Comparison of ENCODE assay signal across 1 cellular context in genomic region chr2:108719149-108720044, GRCh38.
TF ChIP-seq lines count a peak whose summit lies in the region.

TSS of gene RANBP2 (plus strand) at chr2:108719482. CDS start at chr2:108719607, 125 bp downstream.

TF ChIP-seq in HepG2, 621 proteins besides CTCF, POLR2A, EP300 and RAD21 (continued from another document and continues in another):
- peak; percentile 84; the same call in 1 of the 2 replicates for TF ChIP-seq ZBTB44 (CRISPR knock-in tag; IDR thresholded peaks at IDR 0.05)
- TF ChIP-seq SIN3A (IDR thresholded peaks at IDR 0.05; ENCODE audit: borderline replicate concordance, low read depth, low read length): peak; percentile 57; the same call in 1 of the 2 replicates
- peak; percentile 86; the same call in 1 of the 2 replicates for TF ChIP-seq REL (CRISPR knock-in tag; conservative IDR thresholded peaks at IDR 0.05)
- peak; percentile 96; the same call in 1 of the 2 replicates for TF ChIP-seq ZNF766 (CRISPR knock-in tag; IDR thresholded peaks at IDR 0.05; ENCODE audit: borderline replicate concordance)
- no peak for TF ChIP-seq MAFF (IDR thresholded peaks at IDR 0.05; ENCODE audit: low read depth, low read length)
- TF ChIP-seq FOXK2 (IDR thresholded peaks at IDR 0.05): no peak
- TF ChIP-seq ZNF674 (CRISPR knock-in tag; IDR thresholded peaks at IDR 0.05; ENCODE audit: low read depth): no peak
- TF ChIP-seq, protein P1, sequence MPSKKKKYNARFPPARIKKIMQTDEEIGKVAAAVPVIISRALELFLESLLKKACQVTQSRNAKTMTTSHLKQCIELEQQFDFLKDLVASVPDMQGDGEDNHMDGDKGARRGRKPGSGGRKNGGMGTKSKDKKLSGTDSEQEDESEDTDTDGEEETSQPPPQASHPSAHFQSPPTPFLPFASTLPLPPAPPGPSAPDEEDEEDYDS (CRISPR knock-in tag; IDR thresholded peaks at IDR 0.05): peak; percentile 89
- TF ChIP-seq ZMAT5 (CRISPR knock-in tag; IDR thresholded peaks at IDR 0.05; ENCODE audit: borderline replicate concordance, low read depth): 0 out of 2 replicates have a peak, but pooled peaks have one; percentile 82
- TF ChIP-seq, protein P2, sequence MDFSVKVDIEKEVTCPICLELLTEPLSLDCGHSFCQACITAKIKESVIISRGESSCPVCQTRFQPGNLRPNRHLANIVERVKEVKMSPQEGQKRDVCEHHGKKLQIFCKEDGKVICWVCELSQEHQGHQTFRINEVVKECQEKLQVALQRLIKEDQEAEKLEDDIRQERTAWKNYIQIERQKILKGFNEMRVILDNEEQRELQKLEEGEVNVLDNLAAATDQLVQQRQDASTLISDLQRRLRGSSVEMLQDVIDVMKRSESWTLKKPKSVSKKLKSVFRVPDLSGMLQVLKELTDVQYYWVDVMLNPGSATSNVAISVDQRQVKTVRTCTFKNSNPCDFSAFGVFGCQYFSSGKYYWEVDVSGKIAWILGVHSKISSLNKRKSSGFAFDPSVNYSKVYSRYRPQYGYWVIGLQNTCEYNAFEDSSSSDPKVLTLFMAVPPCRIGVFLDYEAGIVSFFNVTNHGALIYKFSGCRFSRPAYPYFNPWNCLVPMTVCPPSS (IDR thresholded peaks at IDR 0.05): no peak
- peak; percentile 88 for TF ChIP-seq ZNF12 (CRISPR knock-in tag; IDR thresholded peaks at IDR 0.05)
- peak; percentile 94 for TF ChIP-seq PITX1 (CRISPR knock-in tag; IDR thresholded peaks at IDR 0.05)
- TF ChIP-seq ESRRA (CRISPR knock-in tag; IDR thresholded peaks at IDR 0.05; ENCODE audit: low read depth): peak; percentile 83
- TF ChIP-seq CENPX (CRISPR knock-in tag; IDR thresholded peaks at IDR 0.05): no peak
- TF ChIP-seq HDAC1 (CRISPR knock-in tag; IDR thresholded peaks at IDR 0.05): peak; percentile 99
- no peak; the same call in 1 of the 2 replicates for TF ChIP-seq MYNN (CRISPR knock-in tag; IDR thresholded peaks at IDR 0.05; ENCODE audit: low read depth)
- TF ChIP-seq, protein P3, sequence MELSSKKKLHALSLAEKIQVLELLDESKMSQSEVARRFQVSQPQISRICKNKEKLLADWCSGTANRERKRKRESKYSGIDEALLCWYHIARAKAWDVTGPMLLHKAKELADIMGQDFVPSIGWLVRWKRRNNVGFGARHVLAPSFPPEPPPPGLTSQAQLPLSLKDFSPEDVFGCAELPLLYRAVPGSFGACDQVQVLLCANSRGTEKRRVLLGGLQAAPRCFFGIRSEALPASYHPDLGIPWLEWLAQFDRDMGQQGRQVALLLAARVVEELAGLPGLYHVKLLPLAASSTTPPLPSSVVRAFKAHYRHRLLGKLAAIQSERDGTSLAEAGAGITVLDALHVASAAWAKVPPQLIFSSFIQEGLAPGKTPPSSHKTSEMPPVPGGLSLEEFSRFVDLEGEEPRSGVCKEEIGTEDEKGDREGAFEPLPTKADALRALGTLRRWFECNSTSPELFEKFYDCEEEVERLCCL (CRISPR knock-in tag; IDR thresholded peaks at IDR 0.05; ENCODE audit: borderline replicate concordance): peak; percentile 89; the same call in 1 of the 2 replicates
- TF ChIP-seq NAIF1 (CRISPR knock-in tag; IDR thresholded peaks at IDR 0.05; ENCODE audit: borderline replicate concordance): peak; percentile 92
- TF ChIP-seq ZNF564 (CRISPR knock-in tag; IDR thresholded peaks at IDR 0.05): peak; percentile 91
- peak; percentile 94; the same call in 1 of the 2 replicates for TF ChIP-seq ZBTB20 (CRISPR knock-in tag; IDR thresholded peaks at IDR 0.05; ENCODE audit: borderline replicate concordance, low read depth)
- TF ChIP-seq, protein P4, sequence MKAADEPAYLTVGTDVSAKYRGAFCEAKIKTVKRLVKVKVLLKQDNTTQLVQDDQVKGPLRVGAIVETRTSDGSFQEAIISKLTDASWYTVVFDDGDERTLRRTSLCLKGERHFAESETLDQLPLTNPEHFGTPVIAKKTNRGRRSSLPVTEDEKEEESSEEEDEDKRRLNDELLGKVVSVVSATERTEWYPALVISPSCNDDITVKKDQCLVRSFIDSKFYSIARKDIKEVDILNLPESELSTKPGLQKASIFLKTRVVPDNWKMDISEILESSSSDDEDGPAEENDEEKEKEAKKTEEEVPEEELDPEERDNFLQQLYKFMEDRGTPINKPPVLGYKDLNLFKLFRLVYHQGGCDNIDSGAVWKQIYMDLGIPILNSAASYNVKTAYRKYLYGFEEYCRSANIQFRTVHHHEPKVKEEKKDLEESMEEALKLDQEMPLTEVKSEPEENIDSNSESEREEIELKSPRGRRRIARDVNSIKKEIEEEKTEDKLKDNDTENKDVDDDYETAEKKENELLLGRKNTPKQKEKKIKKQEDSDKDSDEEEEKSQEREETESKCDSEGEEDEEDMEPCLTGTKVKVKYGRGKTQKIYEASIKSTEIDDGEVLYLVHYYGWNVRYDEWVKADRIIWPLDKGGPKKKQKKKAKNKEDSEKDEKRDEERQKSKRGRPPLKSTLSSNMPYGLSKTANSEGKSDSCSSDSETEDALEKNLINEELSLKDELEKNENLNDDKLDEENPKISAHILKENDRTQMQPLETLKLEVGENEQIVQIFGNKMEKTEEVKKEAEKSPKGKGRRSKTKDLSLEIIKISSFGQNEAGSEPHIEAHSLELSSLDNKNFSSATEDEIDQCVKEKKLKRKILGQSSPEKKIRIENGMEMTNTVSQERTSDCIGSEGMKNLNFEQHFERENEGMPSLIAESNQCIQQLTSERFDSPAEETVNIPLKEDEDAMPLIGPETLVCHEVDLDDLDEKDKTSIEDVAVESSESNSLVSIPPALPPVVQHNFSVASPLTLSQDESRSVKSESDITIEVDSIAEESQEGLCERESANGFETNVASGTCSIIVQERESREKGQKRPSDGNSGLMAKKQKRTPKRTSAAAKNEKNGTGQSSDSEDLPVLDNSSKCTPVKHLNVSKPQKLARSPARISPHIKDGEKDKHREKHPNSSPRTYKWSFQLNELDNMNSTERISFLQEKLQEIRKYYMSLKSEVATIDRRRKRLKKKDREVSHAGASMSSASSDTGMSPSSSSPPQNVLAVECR (CRISPR knock-in tag; IDR thresholded peaks at IDR 0.05; ENCODE audit: borderline replicate concordance): peak; percentile 99
- TF ChIP-seq PCBP1 (IDR thresholded peaks at IDR 0.05; ENCODE audit: borderline replicate concordance, low read depth, low read length): no peak
- TF ChIP-seq RBM39 (IDR thresholded peaks at IDR 0.05; ENCODE audit: low read depth, low read length, poor library complexity, severe bottlenecking): peak; percentile 95
- peak; percentile 93 for TF ChIP-seq ZNF503 (CRISPR knock-in tag; IDR thresholded peaks at IDR 0.05)
- peak; percentile 99 for TF ChIP-seq ATF7-NPFF (CRISPR knock-in tag; IDR thresholded peaks at IDR 0.05; ENCODE audit: low read depth)
- TF ChIP-seq CSRNP2 (CRISPR knock-in tag; conservative IDR thresholded peaks at IDR 0.05; ENCODE audit: low read depth): peak; percentile 94
- TF ChIP-seq ZNF609 (CRISPR knock-in tag; IDR thresholded peaks at IDR 0.05; ENCODE audit: borderline replicate concordance): peak; percentile 78
- peak; percentile 40; the same call in 1 of the 2 replicates for TF ChIP-seq ADNP (CRISPR knock-in tag; IDR thresholded peaks at IDR 0.05)
- TF ChIP-seq TP53 (CRISPR knock-in tag; conservative IDR thresholded peaks at IDR 0.05): no peak; the same call in none of the 2 replicates
- TF ChIP-seq, protein P5, sequence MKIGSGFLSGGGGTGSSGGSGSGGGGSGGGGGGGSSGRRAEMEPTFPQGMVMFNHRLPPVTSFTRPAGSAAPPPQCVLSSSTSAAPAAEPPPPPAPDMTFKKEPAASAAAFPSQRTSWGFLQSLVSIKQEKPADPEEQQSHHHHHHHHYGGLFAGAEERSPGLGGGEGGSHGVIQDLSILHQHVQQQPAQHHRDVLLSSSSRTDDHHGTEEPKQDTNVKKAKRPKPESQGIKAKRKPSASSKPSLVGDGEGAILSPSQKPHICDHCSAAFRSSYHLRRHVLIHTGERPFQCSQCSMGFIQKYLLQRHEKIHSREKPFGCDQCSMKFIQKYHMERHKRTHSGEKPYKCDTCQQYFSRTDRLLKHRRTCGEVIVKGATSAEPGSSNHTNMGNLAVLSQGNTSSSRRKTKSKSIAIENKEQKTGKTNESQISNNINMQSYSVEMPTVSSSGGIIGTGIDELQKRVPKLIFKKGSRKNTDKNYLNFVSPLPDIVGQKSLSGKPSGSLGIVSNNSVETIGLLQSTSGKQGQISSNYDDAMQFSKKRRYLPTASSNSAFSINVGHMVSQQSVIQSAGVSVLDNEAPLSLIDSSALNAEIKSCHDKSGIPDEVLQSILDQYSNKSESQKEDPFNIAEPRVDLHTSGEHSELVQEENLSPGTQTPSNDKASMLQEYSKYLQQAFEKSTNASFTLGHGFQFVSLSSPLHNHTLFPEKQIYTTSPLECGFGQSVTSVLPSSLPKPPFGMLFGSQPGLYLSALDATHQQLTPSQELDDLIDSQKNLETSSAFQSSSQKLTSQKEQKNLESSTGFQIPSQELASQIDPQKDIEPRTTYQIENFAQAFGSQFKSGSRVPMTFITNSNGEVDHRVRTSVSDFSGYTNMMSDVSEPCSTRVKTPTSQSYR (CRISPR knock-in tag; IDR thresholded peaks at IDR 0.05; ENCODE audit: borderline replicate concordance): peak; percentile 81; the same call in 1 of the 2 replicates
- TF ChIP-seq ZNF639 (CRISPR knock-in tag; conservative IDR thresholded peaks at IDR 0.05): peak; percentile 81
- TF ChIP-seq ELF4 (CRISPR knock-in tag; IDR thresholded peaks at IDR 0.05; ENCODE audit: borderline replicate concordance): no peak
- TF ChIP-seq RORA (CRISPR knock-in tag; IDR thresholded peaks at IDR 0.05): no peak
